ENCODE assay signal across 9 cellular contexts in genomic region chr11:3047637-3048036, GRCh38.
"Had no signal": no experiment of that assay in that cellular context is flagged by ENCODE, and none has a peak within 500 bp of the region (broad histone marks: within the 10 kb centered on the region; RNA-seq: fewer than 3 reads in every experiment).

No MANE protein-coding gene starts in this region.

- DNase-seq: esophagus squamous epithelium; left ventricle myocardium superior; stimulated activated CD4-positive, alpha-beta T cell treated with anti-CD3 and anti-CD28 coated beads, Interleukin-4, amount 100 ng/mL, for 1 hour; stimulated activated CD8-positive, alpha-beta memory T cell treated with anti-CD3 and anti-CD28 coated beads, Interleukin-4, amount 100 ng/mL, for 48 hours; T-helper 2 cell; upper lobe of right lung had no signal

- H3K4me3 Mint-ChIP-seq: activated naive CD4-positive, alpha-beta T cell treated with anti-CD3 and anti-CD28 coated beads, Interleukin-2, amount 50 U/mL, for 24 hours; stimulated activated naive CD8-positive, alpha-beta T cell treated with anti-CD3 and anti-CD28 coated beads, Interleukin-15, Interleukin-2, amounts not matched to agents 100 ng/mL and 50 ng/mL, for 24 hours had no signal

- H3K27me3 ChIP-seq: esophagus squamous epithelium, pancreas, upper lobe of right lung had no signal

- ATAC-seq: left ventricle myocardium superior, pancreas, upper lobe of right lung had no signal

- H3K27me3 Mint-ChIP-seq: activated naive CD4-positive, alpha-beta T cell treated with anti-CD3 and anti-CD28 coated beads, Interleukin-2, amount 50 U/mL, for 24 hours; stimulated activated naive CD8-positive, alpha-beta T cell treated with anti-CD3 and anti-CD28 coated beads, Interleukin-15, Interleukin-2, amounts not matched to agents 100 ng/mL and 50 ng/mL, for 24 hours had no signal

- H3K27ac Mint-ChIP-seq: activated naive CD4-positive, alpha-beta T cell treated with anti-CD3 and anti-CD28 coated beads, Interleukin-2, amount 50 U/mL, for 24 hours; stimulated activated naive CD8-positive, alpha-beta T cell treated with anti-CD3 and anti-CD28 coated beads, Interleukin-15, Interleukin-2, amounts not matched to agents 100 ng/mL and 50 ng/mL, for 24 hours had no signal

- H3K9me3 Mint-ChIP-seq: activated naive CD4-positive, alpha-beta T cell treated with anti-CD3 and anti-CD28 coated beads, Interleukin-2, amount 50 U/mL, for 24 hours; stimulated activated naive CD8-positive, alpha-beta T cell treated with anti-CD3 and anti-CD28 coated beads, Interleukin-15, Interleukin-2, amounts not matched to agents 100 ng/mL and 50 ng/mL, for 24 hours had no signal

- H3K27ac ChIP-seq: esophagus squamous epithelium, pancreas, upper lobe of right lung had no signal

- H3K9me3 ChIP-seq: esophagus squamous epithelium, pancreas, upper lobe of right lung had no signal

- H3K4me3 ChIP-seq: esophagus squamous epithelium, pancreas, upper lobe of right lung had no signal
